In the genomic region with DNA sequence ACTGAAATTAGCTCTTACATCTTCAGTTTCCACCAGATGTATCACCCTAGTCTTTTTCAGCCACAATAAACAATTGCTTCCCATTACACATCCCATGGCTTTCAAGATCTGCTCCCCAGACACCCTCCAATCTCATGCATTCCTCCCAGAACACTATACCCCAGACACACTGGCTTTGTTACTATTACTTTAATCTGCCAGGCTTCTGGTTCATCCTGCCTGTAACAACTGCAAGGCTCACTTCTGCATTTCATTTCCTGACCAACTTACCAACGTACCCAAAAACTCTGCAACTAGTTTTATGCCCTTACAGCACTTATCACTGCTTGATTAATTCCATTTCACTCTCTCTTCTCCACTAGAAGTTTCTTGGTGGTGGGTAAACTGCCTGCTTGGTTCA, we compare ENCODE assay signal across 9 cellular contexts. TPM values are rescaled to one million over a fixed set of nuclear protein-coding genes. Genes with fewer than 3 reads are reported as not detected.
DNase-seq lines count a peak whose midpoint lies in the region; ATAC-seq and TF ChIP-seq lines count a peak whose summit lies in the region.
"Had no signal": no experiment of that assay in that cellular context is flagged by ENCODE, and none has a peak within 500 bp of the region (broad histone marks: within the 10 kb centered on the region; RNA-seq: fewer than 3 reads in every experiment).

No MANE protein-coding gene starts in this region.

- peaks cover 15% of the 10 kb centered on the region for H3K4me1 Mint-ChIP-seq in activated naive CD8-positive, alpha-beta T cell treated with anti-CD3 and anti-CD28 coated beads, Interleukin-2, amount 10 ng/mL, durations not matched to agents 7 days and 5 days
- peaks cover 30% of the 10 kb centered on the region in 2 donors for H3K4me1 Mint-ChIP-seq in natural killer cell

- peaks cover 31% of the 10 kb centered on the region for H3K36me3 Mint-ChIP-seq in activated naive CD8-positive, alpha-beta T cell treated with anti-CD3 and anti-CD28 coated beads, Interleukin-2, amount 10 ng/mL, durations not matched to agents 7 days and 5 days
- H3K36me3 Mint-ChIP-seq in natural killer cell, result peaks cover 10% of the 10 kb centered on the region

- intact Hi-C loops in natural killer cell (cut with micrococcal nuclease), result loop anchor here (5.0 kb wide), 1 partner anchor 1095 kb away; a partner anchor contains a TSS

- H3K4me3 ChIP-seq in GM08714 (ENCODE audit: low read length), result peak overlapping the region; percentile 13; the same call in 1 of the 2 replicates

- peak overlapping the region; percentile 4 for H3K27ac Mint-ChIP-seq in activated naive CD8-positive, alpha-beta T cell treated with anti-CD3 and anti-CD28 coated beads, Interleukin-2, amount 10 ng/mL, durations not matched to agents 7 days and 5 days
- H3K27ac Mint-ChIP-seq in natural killer cell, result peak overlapping the region; percentile 23 to 34

- TF ChIP-seq CTCF in natural killer cell (IDR thresholded peaks at IDR 0.05), result no peak

- H3K27me3 Mint-ChIP-seq in activated naive CD8-positive, alpha-beta T cell treated with anti-CD3 and anti-CD28 coated beads, Interleukin-2, amount 10 ng/mL, durations not matched to agents 7 days and 5 days, result no peaks in the 10 kb centered on the region
- no peaks in the 10 kb centered on the region for H3K27me3 Mint-ChIP-seq in natural killer cell (ENCODE audit: low read depth in 2 of 2)

- POLR2A ChIA-PET in activated naive CD8-positive, alpha-beta T cell treated with anti-CD3 and anti-CD28 coated beads, Interleukin-2, amount 10 ng/mL, durations not matched to agents 7 days and 5 days (lab: Charles Lee), result no interaction called here

- H3K9me3 Mint-ChIP-seq in activated naive CD8-positive, alpha-beta T cell treated with anti-CD3 and anti-CD28 coated beads, Interleukin-2, amount 10 ng/mL, durations not matched to agents 7 days and 5 days, result no peaks in the 10 kb centered on the region
- no peaks in the 10 kb centered on the region for H3K9me3 Mint-ChIP-seq in natural killer cell

- no peak for DNase-seq in activated naive CD8-positive, alpha-beta T cell treated with anti-CD3 and anti-CD28 coated beads, Interleukin-2, amount 10 ng/mL, durations not matched to agents 7 days and 5 days
- DNase-seq in natural killer cell, result no peak
- no peak for DNase-seq in effector CD4-positive, alpha-beta T cell
- no peak for DNase-seq in glomerular visceral epithelial cell (ENCODE audit: extremely low spot score)
- DNase-seq: left ventricle myocardium superior had no signal

- ATAC-seq in HG03175 (IDR thresholded peaks at IDR 0.05; ENCODE audit: unreplicated experiment) (peak; percentile 36), natural killer cell (no peak), GM19023 (IDR thresholded peaks at IDR 0.05; ENCODE audit: unreplicated experiment) (no peak), HG03469 (IDR thresholded peaks at IDR 0.05; ENCODE audit: unreplicated experiment) (no peak)
- ATAC-seq in activated naive CD8-positive, alpha-beta T cell treated with anti-CD3 and anti-CD28 coated beads, Interleukin-2, amount 10 ng/mL, durations not matched to agents 7 days and 5 days (ENCODE audit: low read depth), result no peak
- ATAC-seq: left ventricle myocardium superior had no signal

- H3K4me3 Mint-ChIP-seq in activated naive CD8-positive, alpha-beta T cell treated with anti-CD3 and anti-CD28 coated beads, Interleukin-2, amount 10 ng/mL, durations not matched to agents 7 days and 5 days, result peak overlapping the region; percentile 52
- H3K4me3 Mint-ChIP-seq in natural killer cell, result no peak overlapping the region

RNA-seq across cellular contexts. Expression of a gene that starts 2.9 kb away (rescaled TPM):
- total RNA-seq in activated naive CD8-positive, alpha-beta T cell treated with anti-CD3 and anti-CD28 coated beads, Interleukin-2, amount 10 ng/mL, durations not matched to agents 7 days and 5 days, result 10 to 100 TPM; 50.6 to 54.5 TPM
- 10 to 100 TPM; 41.9 to 53.8 (median 44.8) TPM for total RNA-seq in natural killer cell

RNA-seq across cellular contexts. Expression of a gene that starts 41.3 kb away (rescaled TPM):
- 10 to 100 TPM; 11.4 to 11.5 TPM for total RNA-seq in activated naive CD8-positive, alpha-beta T cell treated with anti-CD3 and anti-CD28 coated beads, Interleukin-2, amount 10 ng/mL, durations not matched to agents 7 days and 5 days
- total RNA-seq in natural killer cell, result 10 to 100 TPM; 12.9 to 34.8 (median 22.8) TPM
